In genomic region chr6:135379647-135380046, GRCh38 we compare ENCODE assay signal across 1 cellular context.
TF ChIP-seq lines count a peak whose summit lies in the region.

No MANE protein-coding gene starts in this region.

TF ChIP-seq in HepG2, 621 proteins besides CTCF, POLR2A, EP300 and RAD21 (continued from another document):
- no peak for TF ChIP-seq ZNF687 (CRISPR knock-in tag; IDR thresholded peaks at IDR 0.05)
- peak; percentile 57 for TF ChIP-seq PCBP2 (optimal IDR thresholded peaks at IDR 0.05; ENCODE audit: low read depth, low read length, poor library complexity, severe bottlenecking)
- no peak for TF ChIP-seq ZNF224 (CRISPR knock-in tag; IDR thresholded peaks at IDR 0.05)
- TF ChIP-seq ATAD3A (CRISPR knock-in tag; IDR thresholded peaks at IDR 0.05): no peak
- no peak for TF ChIP-seq STAG1 (CRISPR knock-in tag; IDR thresholded peaks at IDR 0.05)
